ENCODE assay signal across 7 cellular contexts in genomic region chr16:53346-54236, GRCh38. TPM values are rescaled to one million over a fixed set of nuclear protein-coding genes. Genes with fewer than 3 reads are reported as not detected.
DNase-seq lines count a peak whose midpoint lies in the region; ATAC-seq, FAIRE-seq and TF ChIP-seq lines count a peak whose summit lies in the region.

Gene POLR3K, minus strand, starts transcription at chr16:53608. Its CDS starts 22 bp downstream, at chr16:53586.
Gene SNRNP25, plus strand, starts transcription at chr16:53828. Its CDS starts 189 bp downstream, at chr16:54017.

- no peak for TF ChIP-seq CTCF in astrocyte (IDR thresholded peaks at IDR 0.05; ENCODE audit: insufficient read depth, low read depth, low read length)

- peaks cover 8% of the 10 kb centered on the region for H3K4me1 ChIP-seq in astrocyte (ENCODE audit: insufficient read depth, low read length)

- peaks cover 20% of the 10 kb centered on the region for H3K79me2 ChIP-seq in astrocyte (ENCODE audit: insufficient read depth, low read length)

- peak within 1 kb of the TSS; percentile 92 for H3K4me2 ChIP-seq in astrocyte (ENCODE audit: low read length)

- no peaks in the 10 kb centered on the region for H3K9me3 Mint-ChIP-seq in T-helper 2 cell treated with Interferon-gamma antibody and Interleukin-4, amounts not matched to agents 5 μg/mL and 100 μg/mL, for 36 hours
- H3K9me3 Mint-ChIP-seq in astrocyte (ENCODE audit: unreplicated experiment): no peaks in the 10 kb centered on the region

- peak within 1 kb of the TSS; percentile 85 for H2AFZ ChIP-seq in astrocyte (ENCODE audit: low read depth, low read length)

- DNase-seq in GM18507 (ENCODE audit: extremely low spot score, insufficient read length, low read depth): peak; percentile 98
- DNase-seq in NCI-H2029 (lab: John Stamatoyannopoulos, UW): peak; percentile 98
- DNase-seq in T-helper 2 cell treated with Interferon-gamma antibody and Interleukin-4, amounts not matched to agents 5 μg/mL and 100 μg/mL, for 36 hours (ENCODE audit: low spot score): peak; percentile 97
- DNase-seq in astrocyte (ENCODE audit: low read depth): peak; percentile 93
- DNase-seq in hippocampal formation (lab: John Stamatoyannopoulos, UW): peak; percentile 95 to 99
- peak; percentile 96 for DNase-seq in retina

- H3K27me3 ChIP-seq in astrocyte (ENCODE audit: insufficient read depth, low read length): no peaks in the 10 kb centered on the region

- ATAC-seq in HG02973 (IDR thresholded peaks at IDR 0.05; ENCODE audit: unreplicated experiment): peak; percentile 87

- FAIRE-seq in GM18507 (lab: Jason Lieb, UNC) (peak; percentile 93), astrocyte (lab: Jason Lieb, UNC) (no peak)

- peaks cover 23% of the 10 kb centered on the region for H3K4me1 Mint-ChIP-seq in T-helper 2 cell treated with Interferon-gamma antibody and Interleukin-4, amounts not matched to agents 5 μg/mL and 100 μg/mL, for 36 hours (ENCODE audit: low read depth)
- peaks cover 4% of the 10 kb centered on the region for H3K4me1 Mint-ChIP-seq in astrocyte (ENCODE audit: low read depth, unreplicated experiment)

- peaks cover 47% of the 10 kb centered on the region for H3K36me3 Mint-ChIP-seq in T-helper 2 cell treated with Interferon-gamma antibody and Interleukin-4, amounts not matched to agents 5 μg/mL and 100 μg/mL, for 36 hours (ENCODE audit: low read depth)
- H3K36me3 Mint-ChIP-seq in astrocyte (ENCODE audit: low read depth, unreplicated experiment): peaks cover 12% of the 10 kb centered on the region

- peak within 1 kb of the TSS; percentile 94 for H3K4me3 Mint-ChIP-seq in T-helper 2 cell treated with Interferon-gamma antibody and Interleukin-4, amounts not matched to agents 5 μg/mL and 100 μg/mL, for 36 hours
- peak within 1 kb of the TSS; percentile 98 for H3K4me3 Mint-ChIP-seq in astrocyte (ENCODE audit: unreplicated experiment)

- no peaks in the 10 kb centered on the region for H3K27me3 Mint-ChIP-seq in T-helper 2 cell treated with Interferon-gamma antibody and Interleukin-4, amounts not matched to agents 5 μg/mL and 100 μg/mL, for 36 hours (ENCODE audit: low read depth)
- H3K27me3 Mint-ChIP-seq in astrocyte (ENCODE audit: low read depth, unreplicated experiment): no peaks in the 10 kb centered on the region

- peak within 1 kb of the TSS; percentile 95 for H3K27ac Mint-ChIP-seq in T-helper 2 cell treated with Interferon-gamma antibody and Interleukin-4, amounts not matched to agents 5 μg/mL and 100 μg/mL, for 36 hours
- peak within 1 kb of the TSS; percentile 89 for H3K27ac Mint-ChIP-seq in astrocyte (ENCODE audit: unreplicated experiment)

- peak within 1 kb of the TSS; percentile 89 for H3K9ac ChIP-seq in astrocyte (ENCODE audit: low read length)

- H4K20me1 ChIP-seq in astrocyte (ENCODE audit: insufficient read depth, low read length): peaks cover 34% of the 10 kb centered on the region

- peak within 1 kb of the TSS; percentile 36 for H3K27ac ChIP-seq in astrocyte (ENCODE audit: low read depth, low read length)

- H3K36me3 ChIP-seq in astrocyte (ENCODE audit: insufficient read depth, low read length): peaks cover 25% of the 10 kb centered on the region

- H3K9me3 ChIP-seq in astrocyte (ENCODE audit: insufficient read depth, low read depth, low read length): no peaks in the 10 kb centered on the region

- H3K4me3 ChIP-seq in astrocyte (ENCODE audit: insufficient read depth, low read depth, low read length): peak within 1 kb of the TSS; percentile 70

RNA-seq across cellular contexts. Expression of gene POLR3K, which starts in this region (rescaled TPM):
- 9.6 and 12.2 TPM in 2 replicates for total RNA-seq in astrocyte

RNA-seq across cellular contexts. Expression of gene SNRNP25, which starts in this region (rescaled TPM):
- 34.1 and 35.9 TPM in 2 replicates for total RNA-seq in astrocyte

Comparison
In these comparisons a context has a peak if more than half of its experiments do, and no peak if none do; other contexts are left out.
1. Peak in every context shown above with its lines: DNase-seq, ATAC-seq, H3K4me3 ChIP-seq and H3K27ac ChIP-seq.